1 cellular context compared by ENCODE assay signal in genomic region chr2:131668794-131669532, GRCh38.
TF ChIP-seq lines count a peak whose summit lies in the region.
"Not testable (repeated sequence)": the region's sequence is repeated elsewhere in the genome, so short reads cannot be mapped to it uniquely, and the experiment has no call there.

No MANE protein-coding gene starts in this region.

TF ChIP-seq in K562, 482 proteins besides CTCF, POLR2A, EP300 and RAD21 (continued from another document and continues in another):
- TF ChIP-seq ZFX (CRISPR knock-in tag; IDR thresholded peaks at IDR 0.05) (peak; percentile 50; the same call in 1 of the 2 replicates), CBFA2T2 (conservative IDR thresholded peaks at IDR 0.05) (peak; percentile 69), ARID1B (IDR thresholded peaks at IDR 0.05) (peak; percentile 72), SOX6 (IDR thresholded peaks at IDR 0.05) (peak; percentile 99), MEIS2 (IDR thresholded peaks at IDR 0.05; ENCODE audit: partially characterized antibody) (peak; percentile 99), ATF7 (IDR thresholded peaks at IDR 0.05) (0 out of 2 replicates have a peak, but pooled peaks have one; percentile 31), HMBOX1 (IDR thresholded peaks at IDR 0.05) (0 out of 2 replicates have a peak, but pooled peaks have one; percentile 31), PML (IDR thresholded peaks at IDR 0.05; ENCODE audit: low read length) (0 out of 2 replicates have a peak, but pooled peaks have one; percentile 42), POLR2AphosphoS5 (IDR thresholded peaks at IDR 0.05; ENCODE audit: control insufficient read depth, insufficient read depth, low read depth, low read length) (0 out of 2 replicates have a peak, but pooled peaks have one; percentile 45), FOSL1 (tag; conservative IDR thresholded peaks at IDR 0.05) (peak; percentile 96), RNF2 (IDR thresholded peaks at IDR 0.05) (peak; percentile 39; the same call in 1 of the 2 replicates), NFIC (IDR thresholded peaks at IDR 0.05) (peak; percentile 30; the same call in 1 of the 2 replicates), SMARCA4 (IDR thresholded peaks at IDR 0.05) (peak; percentile 38; the same call in 1 of the 2 replicates), MEF2D (tag; conservative IDR thresholded peaks at IDR 0.05; ENCODE audit: low read depth) (peak; percentile 93), ZNF644 (tag; IDR thresholded peaks at IDR 0.05; ENCODE audit: low read depth) (0 out of 2 replicates have a peak, but pooled peaks have one; percentile 30), LEF1 (IDR thresholded peaks at IDR 0.05) (peak; percentile 52; the same call in 1 of the 2 replicates), HDAC1 (IDR thresholded peaks at IDR 0.05) (0 out of 4 replicates have a peak, but pooled peaks of 1 of the 2 experiments have one; percentile 15), NFE2 (IDR thresholded peaks at IDR 0.05; ENCODE audit: low read depth) (peak; percentile 33; the same call in 1 of the 2 replicates), BHLHE40 (IDR thresholded peaks at IDR 0.05; ENCODE audit: low read length) (0 out of 2 replicates have a peak, but pooled peaks have one; percentile 23), EP400 (IDR thresholded peaks at IDR 0.05) (0 out of 2 replicates have a peak, but pooled peaks have one; percentile 22), NR2C2 (tag; IDR thresholded peaks at IDR 0.05) (peak; percentile 92), JUN (IDR thresholded peaks at IDR 0.05; ENCODE audit: borderline replicate concordance, low read depth, low read length) (peak; percentile 73), KDM1A (IDR thresholded peaks at IDR 0.05) (0 out of 4 replicates have a peak, but pooled peaks have one; percentile 19 to 34), SMAD4 (CRISPR knock-in tag; conservative IDR thresholded peaks at IDR 0.05) (peak; percentile 77), BACH1 (tag; IDR thresholded peaks at IDR 0.05) (peak; percentile 50; the same call in 1 of the 2 replicates), MYNN (IDR thresholded peaks at IDR 0.05) (0 out of 2 replicates have a peak, but pooled peaks have one; percentile 27), TBL1XR1 (IDR thresholded peaks at IDR 0.05; ENCODE audit: low read length in 2 of 2) (peak in 1 of 2 experiments; percentile 64; a peak in 2 of 4 replicates), PBX2 (CRISPR knock-in tag; IDR thresholded peaks at IDR 0.05; ENCODE audit: low read depth) (peak; percentile 66), PBX2 (tag; conservative IDR thresholded peaks at IDR 0.05; ENCODE audit: low read depth) (peak; percentile 94), SRF (CRISPR knock-in tag; IDR thresholded peaks at IDR 0.05) (peak in 1 of 2 experiments; percentile 73; a peak in 2 of 4 replicates), JUND (IDR thresholded peaks at IDR 0.05; ENCODE audit: borderline replicate concordance, low read depth, low read length) (peak; percentile 83), JUND (tag; IDR thresholded peaks at IDR 0.05; ENCODE audit: borderline replicate concordance, low read depth, low read length) (peak; percentile 91; the same call in 2 of the 3 replicates), ZKSCAN8 (CRISPR knock-in tag; IDR thresholded peaks at IDR 0.05) (0 out of 2 replicates have a peak, but pooled peaks have one; percentile 38), TEAD4 (IDR thresholded peaks at IDR 0.05; ENCODE audit: low read length) (peak; percentile 70; the same call in 1 of the 2 replicates), MAZ (CRISPR knock-in tag; conservative IDR thresholded peaks at IDR 0.05 in 1 of 2, IDR thresholded peaks at IDR 0.05 in 1 of 2) (peak in 1 of 2 experiments; percentile 47; a peak in 2 of 4 replicates), MITF (IDR thresholded peaks at IDR 0.05) (peak; percentile 73; the same call in 1 of the 2 replicates), ADNP (tag; IDR thresholded peaks at IDR 0.05) (peak; percentile 17; the same call in 1 of the 2 replicates), FOS (IDR thresholded peaks at IDR 0.05; ENCODE audit: extremely low read depth, insufficient read length) (peak; percentile 39), TCF3 (CRISPR knock-in tag; IDR thresholded peaks at IDR 0.05) (peak; percentile 71), KLF16 (IDR thresholded peaks at IDR 0.05) (peak; percentile 56; the same call in 1 of the 2 replicates), RCOR1 (IDR thresholded peaks at IDR 0.05; ENCODE audit: borderline replicate concordance in 1 of 2, low read depth in 2 of 2, low read length in 2 of 2) (peak in 1 of 2 experiments; percentile 39; a peak in 1 of 4 replicates), ESRRA (IDR thresholded peaks at IDR 0.05; ENCODE audit: borderline replicate concordance, low read depth) (peak; percentile 92), NCOR1 (IDR thresholded peaks at IDR 0.05) (peak; percentile 75), ELF1 (tag; IDR thresholded peaks at IDR 0.05) (peak; percentile 30; the same call in 1 of the 2 replicates), TFAP4 (CRISPR knock-in tag; IDR thresholded peaks at IDR 0.05; ENCODE audit: borderline replicate concordance) (peak; percentile 55), ZNF431 (CRISPR knock-in tag; IDR thresholded peaks at IDR 0.05) (peak; percentile 66; the same call in 1 of the 2 replicates), TRIM24 (IDR thresholded peaks at IDR 0.05) (peak; percentile 59 to 62; a peak in 2 of 4 replicates), LCOR (CRISPR knock-in tag; IDR thresholded peaks at IDR 0.05) (peak; percentile 89; the same call in 1 of the 2 replicates), SMARCE1 (IDR thresholded peaks at IDR 0.05) (peak; percentile 41; the same call in 1 of the 2 replicates), CBFA2T3 (IDR thresholded peaks at IDR 0.05) (peak; percentile 78), CBX3 (IDR thresholded peaks at IDR 0.05; ENCODE audit: borderline replicate concordance in 1 of 2, low read length in 2 of 2) (peak in 1 of 2 experiments; percentile 79; a peak in 1 of 3 replicates), ZNF318 (IDR thresholded peaks at IDR 0.05; ENCODE audit: borderline replicate concordance in 1 of 2, low read depth in 1 of 2) (peak in 1 of 2 experiments; percentile 54; a peak in 1 of 4 replicates), TCF7 (IDR thresholded peaks at IDR 0.05; ENCODE audit: borderline replicate concordance) (0 out of 2 replicates have a peak, but pooled peaks have one; percentile 33), TAL1 (IDR thresholded peaks at IDR 0.05) (peak; percentile 47; the same call in 1 of the 2 replicates)
- not testable (repeated sequence) for TF ChIP-seq NR2C2 (CRISPR knock-in tag; IDR thresholded peaks at IDR 0.05); JUN (CRISPR knock-in tag; IDR thresholded peaks at IDR 0.05; ENCODE audit: borderline replicate concordance); MYNN (CRISPR knock-in tag; IDR thresholded peaks at IDR 0.05); TEAD4 (CRISPR knock-in tag; IDR thresholded peaks at IDR 0.05; ENCODE audit: borderline replicate concordance)
- TF ChIP-seq, protein P1, sequence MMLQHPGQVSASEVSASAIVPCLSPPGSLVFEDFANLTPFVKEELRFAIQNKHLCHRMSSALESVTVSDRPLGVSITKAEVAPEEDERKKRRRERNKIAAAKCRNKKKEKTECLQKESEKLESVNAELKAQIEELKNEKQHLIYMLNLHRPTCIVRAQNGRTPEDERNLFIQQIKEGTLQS (IDR thresholded peaks at IDR 0.05) = peak; percentile 76
- TF ChIP-seq, protein P1 (CRISPR knock-in tag; conservative IDR thresholded peaks at IDR 0.05) = peak; percentile 91
